Comparison of ENCODE assay signal across 1 cellular context in the genomic region with DNA sequence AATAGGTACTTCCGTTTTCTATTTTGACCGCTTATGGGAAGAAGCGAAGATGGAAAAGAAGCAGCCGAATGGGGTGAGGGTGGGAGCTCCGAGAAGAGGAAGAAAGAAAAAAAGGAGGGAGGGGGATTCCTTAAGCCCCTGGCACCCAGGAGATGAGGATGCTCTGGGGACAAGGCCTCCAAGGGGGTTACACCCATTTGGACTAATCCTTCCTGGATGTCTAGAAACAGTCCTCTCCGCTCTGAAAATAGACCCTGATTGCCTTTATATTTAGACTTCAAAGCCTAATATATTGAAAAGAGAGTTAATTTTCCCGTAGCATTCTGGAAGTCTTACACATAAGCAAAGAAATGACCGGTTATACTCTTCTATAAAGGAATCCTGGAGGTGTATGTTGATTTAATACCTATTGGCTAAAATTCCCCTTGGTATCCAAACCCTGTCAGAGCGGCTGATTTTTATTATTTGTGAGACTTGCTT.
TF ChIP-seq lines count a peak whose summit lies in the region.

No MANE protein-coding gene starts in this region.

TF ChIP-seq in WTC11, 78 proteins besides CTCF, POLR2A, EP300 and RAD21 (continued from another document):
- no peak for TF ChIP-seq ZNF532 (CRISPR knock-in tag; IDR thresholded peaks at IDR 0.05; ENCODE audit: borderline replicate concordance)
- TF ChIP-seq, protein P1, sequence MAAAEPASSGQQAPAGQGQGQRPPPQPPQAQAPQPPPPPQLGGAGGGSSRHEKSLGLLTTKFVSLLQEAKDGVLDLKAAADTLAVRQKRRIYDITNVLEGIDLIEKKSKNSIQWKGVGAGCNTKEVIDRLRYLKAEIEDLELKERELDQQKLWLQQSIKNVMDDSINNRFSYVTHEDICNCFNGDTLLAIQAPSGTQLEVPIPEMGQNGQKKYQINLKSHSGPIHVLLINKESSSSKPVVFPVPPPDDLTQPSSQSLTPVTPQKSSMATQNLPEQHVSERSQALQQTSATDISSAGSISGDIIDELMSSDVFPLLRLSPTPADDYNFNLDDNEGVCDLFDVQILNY (CRISPR knock-in tag; IDR thresholded peaks at IDR 0.05) = no peak
